In the genomic region with DNA sequence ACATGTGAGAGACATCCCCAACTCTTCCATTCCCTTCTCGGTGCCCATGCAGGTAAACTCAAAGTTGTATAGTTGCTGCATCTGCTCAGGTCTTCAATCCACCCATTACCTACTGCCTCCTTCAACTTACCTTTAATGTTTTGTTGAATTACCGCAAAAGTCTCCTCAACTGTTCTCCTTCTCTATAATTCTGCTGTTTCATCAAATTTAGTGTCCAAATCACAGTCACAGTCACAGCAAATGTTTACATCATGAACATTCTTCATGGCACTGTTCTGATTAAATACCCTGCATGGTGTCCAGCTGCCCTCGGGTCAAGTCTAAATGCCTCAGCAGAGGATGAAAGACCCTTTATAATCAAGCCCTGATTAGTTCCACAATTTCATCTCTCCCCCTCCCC, we compare ENCODE assay signal across 19 cellular contexts.
"Had no signal": no experiment of that assay in that cellular context is flagged by ENCODE, and none has a peak within 500 bp of the region (broad histone marks: within the 10 kb centered on the region; RNA-seq: fewer than 3 reads in every experiment).

No MANE protein-coding gene starts in this region.

- H3K36me3 ChIP-seq: breast epithelium, esophagus muscularis mucosa, suprapubic skin, transverse colon, vagina had no signal

- DNase-seq: activated CD4-positive, CD25-positive, alpha-beta regulatory T cell treated with anti-CD3 and anti-CD28 coated beads, Interleukin-2, amount 50 U/mL, for 72 hours; activated gamma-delta T cell; activated T-cell treated with anti-CD3 and anti-CD28 coated beads, Interleukin-2, amount 50 U/mL, for 48 hours; cerebellar nuclear complex; cortex of kidney; effector CD8-positive, alpha-beta T cell; left ventricle myocardium superior; psoas muscle; right cardiac atrium; stimulated activated CD4-positive, alpha-beta T cell treated with anti-CD3 and anti-CD28 coated beads, Interleukin-15, amount 100 ng/mL, for 24 hours; stimulated activated CD4-positive, alpha-beta T cell treated with anti-CD3 and anti-CD28 coated beads, Interleukin-2, amount 100 ng/mL, for 48 hours; stimulated activated naive CD8-positive, alpha-beta T cell treated with anti-CD3 and anti-CD28 coated beads, Interleukin-15, amount 100 ng/mL, for 72 hours; transverse colon had no signal

- ATAC-seq: left ventricle myocardium superior; psoas muscle; right cardiac atrium; stimulated activated naive CD8-positive, alpha-beta T cell treated with anti-CD3 and anti-CD28 coated beads, Interleukin-15, amount 100 ng/mL, for 72 hours had no signal

- H3K4me1 ChIP-seq: breast epithelium, esophagus muscularis mucosa, psoas muscle, suprapubic skin, transverse colon, vagina had no signal

- H3K4me3 ChIP-seq: breast epithelium, esophagus muscularis mucosa, psoas muscle, skin epidermis, suprapubic skin, transverse colon, vagina had no signal

- H3K27me3 ChIP-seq: breast epithelium, esophagus muscularis mucosa, suprapubic skin, transverse colon, vagina had no signal

- H3K9me3 Mint-ChIP-seq: stimulated activated naive CD8-positive, alpha-beta T cell treated with anti-CD3 and anti-CD28 coated beads, Interleukin-15, amount 100 ng/mL, for 72 hours had no signal

- H3K27ac ChIP-seq: breast epithelium, esophagus muscularis mucosa, psoas muscle, skin epidermis, suprapubic skin, transverse colon, vagina, VCaP had no signal

- H3K27me3 Mint-ChIP-seq: stimulated activated naive CD8-positive, alpha-beta T cell treated with anti-CD3 and anti-CD28 coated beads, Interleukin-15, amount 100 ng/mL, for 72 hours had no signal

- H3K9me3 ChIP-seq: breast epithelium, esophagus muscularis mucosa, psoas muscle, suprapubic skin, transverse colon, vagina had no signal
